Comparison of ENCODE assay signal across 28 cellular contexts in the genomic region with DNA sequence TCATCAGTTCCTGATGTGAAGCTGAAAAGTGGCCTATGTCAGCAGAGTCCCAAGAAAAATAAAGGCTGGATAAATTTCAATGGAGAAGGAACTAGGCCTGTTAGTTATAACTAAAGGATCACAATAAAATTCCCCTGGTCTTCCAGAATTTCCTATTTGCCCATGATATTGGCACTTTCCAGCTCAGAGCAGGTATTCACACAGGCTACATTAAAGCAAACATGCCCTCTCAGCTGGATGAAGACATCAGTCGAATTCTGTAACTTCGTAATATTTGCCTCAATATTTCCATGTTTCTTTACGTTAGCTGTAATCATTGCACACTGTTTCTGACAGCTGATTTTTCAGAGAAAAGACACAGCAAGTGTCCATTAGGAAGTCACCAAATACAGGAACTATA.
"Had no signal": no experiment of that assay in that cellular context is flagged by ENCODE, and none has a peak within 500 bp of the region (broad histone marks: within the 10 kb centered on the region; RNA-seq: fewer than 3 reads in every experiment).

No MANE protein-coding gene starts in this region.

- H3K9ac ChIP-seq: neural progenitor cell, parathyroid adenoma had no signal

- H3K4me2 ChIP-seq: neural progenitor cell, smooth muscle cell had no signal

- H3K79me2 ChIP-seq: parathyroid adenoma had no signal

- ATAC-seq: natural killer cell; psoas muscle; right cardiac atrium; sciatic nerve; stimulated activated memory B cell treated with anti-CD40 and anti-IgM and Interleukin-4, amounts not matched to agents 10 μg/mL and 1 μg/mL and 100 μg/mL, for 72 hours; stimulated activated naive CD8-positive, alpha-beta T cell treated with anti-CD3 and anti-CD28 coated beads, Interleukin-15, amount 100 ng/mL, for 72 hours; stimulated activated naive CD8-positive, alpha-beta T cell treated with anti-CD3 and anti-CD28 coated beads, Interleukin-15, Interleukin-2, amounts not matched to agents 100 U/mL and 50 U/mL, for 24 hours; upper lobe of right lung had no signal

- H2AFZ ChIP-seq: neural progenitor cell, parathyroid adenoma had no signal

- DNase-seq: natural killer cell; occipital lobe; ovary; posterior cingulate gyrus; psoas muscle; right cardiac atrium; spleen; stimulated activated CD4-positive, alpha-beta T cell treated with anti-CD3 and anti-CD28 coated beads, Interleukin-12 subunit alpha, Interleukin-12 subunit beta, amount 100 ng/mL, for 4 hours; stimulated activated CD4-positive, alpha-beta T cell treated with anti-CD3 and anti-CD28 coated beads, Interleukin-1b, Interleukin-23, amount 100 ng/mL, for 48 hours; stimulated activated CD4-positive, alpha-beta T cell treated with anti-CD3 and anti-CD28 coated beads, Interleukin-4, amount 100 ng/mL, for 1 hour; stimulated activated CD4-positive, alpha-beta T cell treated with anti-CD3 and anti-CD28 coated beads, Interleukin-4, amount 100 ng/mL, for 4 hours; stimulated activated CD8-positive, alpha-beta memory T cell treated with anti-CD3 and anti-CD28 coated beads, Interleukin-4, amount 100 ng/mL, for 48 hours; stimulated activated naive CD4-positive, alpha-beta T cell; stimulated activated naive CD8-positive, alpha-beta T cell treated with anti-CD3 and anti-CD28 coated beads, Interleukin-15, amount 100 ng/mL, for 72 hours; stimulated activated naive CD8-positive, alpha-beta T cell treated with anti-CD3 and anti-CD28 coated beads, Interleukin-15, Interleukin-2, amounts not matched to agents 100 U/mL and 50 U/mL, for 24 hours; substantia nigra; testis; tibial artery; transverse colon; upper lobe of right lung; uterus had no signal

- H3K4me1 ChIP-seq: neural progenitor cell, parathyroid adenoma, psoas muscle, spleen, suprapubic skin, testis, upper lobe of right lung, uterus had no signal

- H3K36me3 ChIP-seq: neural progenitor cell, ovary, spleen, suprapubic skin, tibial artery, transverse colon, upper lobe of right lung, uterus had no signal

- H3K27ac ChIP-seq: neural progenitor cell, ovary, parathyroid adenoma, psoas muscle, skin epidermis, spleen, suprapubic skin, testis, tibial artery, transverse colon, upper lobe of right lung, uterus had no signal

- H3K9me3 ChIP-seq: ovary, psoas muscle, spleen, suprapubic skin, testis, tibial artery, transverse colon, upper lobe of right lung, uterus had no signal

- H3K4me3 ChIP-seq: neural progenitor cell, ovary, psoas muscle, skin epidermis, smooth muscle cell, spleen, suprapubic skin, testis, tibial artery, transverse colon, upper lobe of right lung, uterus had no signal

- H3K27me3 ChIP-seq: neural progenitor cell, ovary, spleen, suprapubic skin, testis, tibial artery, transverse colon, upper lobe of right lung, uterus had no signal
